In genomic region chr6:46983007-46983411, GRCh38 we compare ENCODE assay signal across 15 cellular contexts. TPM values are rescaled to one million over a fixed set of nuclear protein-coding genes. Genes with fewer than 3 reads are reported as not detected.
A peak's percentile ranks its signal among the peaks of the same experiment; 100 is the strongest.
DNase-seq lines count a peak whose midpoint lies in the region; ATAC-seq and TF ChIP-seq lines count a peak whose summit lies in the region.
"Had no signal": no experiment of that assay in that cellular context is flagged by ENCODE, and none has a peak within 500 bp of the region (broad histone marks: within the 10 kb centered on the region; RNA-seq: fewer than 3 reads in every experiment).

No MANE protein-coding gene starts in this region.

- no peaks in the 10 kb centered on the region for H3K79me2 ChIP-seq in mammary epithelial cell (ENCODE audit: insufficient read depth, low read length)

- H3K27me3 Mint-ChIP-seq in MCF 10A (ENCODE audit: insufficient read depth, unreplicated experiment): no peaks in the 10 kb centered on the region
- H3K27me3 Mint-ChIP-seq: stimulated activated memory B cell treated with anti-CD40 and anti-IgM and Interleukin-4, amounts not matched to agents 10 μg/mL and 1 μg/mL and 100 μg/mL, for 72 hours had no signal

- H3K27me3 ChIP-seq in mammary epithelial cell (ENCODE audit: insufficient read depth, low read length) (no peaks in the 10 kb centered on the region), SJSA1 (replicated peaks) (no peaks in the 10 kb centered on the region), kidney epithelial cell (ENCODE audit: control insufficient read depth, insufficient read depth, low read length) (no peaks in the 10 kb centered on the region)

- POLR2A ChIA-PET in MCF 10A (lab: Yijun Ruan, JAX): interaction anchor here (0.8 to 1.3 kb wide), 2 partner anchors 220 to 330 kb away, joined by 4 to 5 read pairs; partner anchors contain the start of genes CYP39A1 and SLC25A27

- no peak overlapping the region for H3K4me3 ChIP-seq in mammary epithelial cell (replicated peaks in 1 of 3; ENCODE audit: insufficient read depth in 1 of 3, low read depth in 2 of 3, low read length in 3 of 3)
- no peak overlapping the region for H3K4me3 ChIP-seq in SJSA1
- no peak overlapping the region for H3K4me3 ChIP-seq in kidney epithelial cell (ENCODE audit: low read depth, low read length)

- BruUV-seq in mammary epithelial cell (replicated peaks; lab: Mats Ljungman, UMichigan) (no TSS peak), MCF 10A (replicated peaks; lab: Mats Ljungman, UMichigan) (no TSS peak)

- peak; percentile 85 for DNase-seq in mammary epithelial cell
- no peak for DNase-seq in MCF 10A (ENCODE audit: unreplicated experiment)
- DNase-seq in SJSA1 (ENCODE audit: low read depth in 1 of 2, low spot score in 2 of 2): peak in 1 of 2 experiments; percentile 33
- DNase-seq in kidney epithelial cell (ENCODE audit: low read depth): no peak
- no peak for DNase-seq in Kasumi-1 (lab: John Stamatoyannopoulos, UW)
- no peak for DNase-seq in activated CD8-positive, alpha-beta memory T cell treated with anti-CD3 and anti-CD28 coated beads, Interleukin-2, amount 50 U/mL, for 48 hours
- DNase-seq: activated CD4-positive, alpha-beta T cell treated with anti-CD3 and anti-CD28 coated beads for 36 hours; AML-193; erythroblast; OCI-M1 had no signal

- no peaks in the 10 kb centered on the region for H3K9me3 ChIP-seq in mammary epithelial cell (replicated peaks; ENCODE audit: insufficient read depth, low read length)
- H3K9me3 ChIP-seq in SJSA1 (replicated peaks): no peaks in the 10 kb centered on the region

- H3K27ac Mint-ChIP-seq in MCF 10A (ENCODE audit: low read depth, unreplicated experiment): no peak overlapping the region
- H3K27ac Mint-ChIP-seq: activated CD4-positive, alpha-beta T cell treated with anti-CD3 and anti-CD28 coated beads for 36 hours; activated naive CD4-positive, alpha-beta T cell treated with anti-CD3 and anti-CD28 coated beads, Interleukin-2, amount 50 U/mL, for 72 hours; stimulated activated memory B cell treated with anti-CD40 and anti-IgM and Interleukin-4, amounts not matched to agents 10 μg/mL and 1 μg/mL and 100 μg/mL, for 72 hours had no signal

- H3K36me3 ChIP-seq in mammary epithelial cell (ENCODE audit: insufficient read depth, low read length) (no peaks in the 10 kb centered on the region), SJSA1 (no peaks in the 10 kb centered on the region), kidney epithelial cell (ENCODE audit: control insufficient read depth, insufficient read depth, low read length) (no peaks in the 10 kb centered on the region)

- H3K4me3 Mint-ChIP-seq in MCF 10A (ENCODE audit: unreplicated experiment): no peak overlapping the region
- H3K4me3 Mint-ChIP-seq: activated CD4-positive, alpha-beta T cell treated with anti-CD3 and anti-CD28 coated beads for 36 hours; stimulated activated memory B cell treated with anti-CD40 and anti-IgM and Interleukin-4, amounts not matched to agents 10 μg/mL and 1 μg/mL and 100 μg/mL, for 72 hours had no signal

- dilution Hi-C loops in mammary epithelial cell (cut with HindIII; ENCODE audit: low sequenced_read_pairs): loop anchor here (25.0 kb wide), 1 partner anchor 271 kb away; no protein-coding TSS in a partner anchor

- CTCF ChIA-PET in mammary epithelial cell (lab: Charles Lee; ENCODE audit: low non-redundant PET) (interaction anchor here (0.6 to 0.7 kb wide), 3 partner anchors 20 to 82 kb away, joined by 3 to 6 read pairs (median 4); no protein-coding TSS in a partner anchor), MCF 10A (lab: Yijun Ruan, JAX) (interaction anchor here (1.2 to 1.4 kb wide), 2 partner anchors 134 to 135 kb away, joined by 3 to 4 read pairs; no protein-coding TSS in a partner anchor)

- no peaks in the 10 kb centered on the region for H3K9me3 Mint-ChIP-seq in MCF 10A (ENCODE audit: unreplicated experiment)
- H3K9me3 Mint-ChIP-seq: activated naive CD4-positive, alpha-beta T cell treated with anti-CD3 and anti-CD28 coated beads, Interleukin-2, amount 50 U/mL, for 72 hours; stimulated activated memory B cell treated with anti-CD40 and anti-IgM and Interleukin-4, amounts not matched to agents 10 μg/mL and 1 μg/mL and 100 μg/mL, for 72 hours had no signal

- peak overlapping the region; percentile 44 for H2AFZ ChIP-seq in mammary epithelial cell (ENCODE audit: low read depth, low read length)

- peaks cover 34% of the 10 kb centered on the region for H3K4me1 ChIP-seq in mammary epithelial cell (ENCODE audit: insufficient read depth, low read length)
- peaks cover 16% of the 10 kb centered on the region for H3K4me1 ChIP-seq in SJSA1 (replicated peaks)

- peaks cover 19% of the 10 kb centered on the region for H3K4me1 Mint-ChIP-seq in MCF 10A (ENCODE audit: insufficient read depth, unreplicated experiment)
- H3K4me1 Mint-ChIP-seq: activated CD4-positive, alpha-beta T cell treated with anti-CD3 and anti-CD28 coated beads for 36 hours; stimulated activated memory B cell treated with anti-CD40 and anti-IgM and Interleukin-4, amounts not matched to agents 10 μg/mL and 1 μg/mL and 100 μg/mL, for 72 hours had no signal

- H3K36me3 Mint-ChIP-seq in MCF 10A (ENCODE audit: insufficient read depth, unreplicated experiment): no peaks in the 10 kb centered on the region
- H3K36me3 Mint-ChIP-seq: activated naive CD4-positive, alpha-beta T cell treated with anti-CD3 and anti-CD28 coated beads, Interleukin-2, amount 50 U/mL, for 72 hours; stimulated activated memory B cell treated with anti-CD40 and anti-IgM and Interleukin-4, amounts not matched to agents 10 μg/mL and 1 μg/mL and 100 μg/mL, for 72 hours had no signal

- in situ Hi-C loops in mammary epithelial cell (cut with MboI; ENCODE audit: low sequenced_read_pairs in 2 of 2): loop anchor here (10.0 to 25.0 kb wide), 3 partner anchors 128 to 571 kb away; no protein-coding TSS in a partner anchor

- H4K20me1 ChIP-seq in mammary epithelial cell (ENCODE audit: insufficient read depth, low read length): no peaks in the 10 kb centered on the region

- TF ChIP-seq CTCF in mammary epithelial cell (conservative IDR thresholded peaks at IDR 0.05 in 1 of 2, IDR thresholded peaks at IDR 0.05 in 1 of 2; ENCODE audit: extremely low read depth in 1 of 2, insufficient read depth in 1 of 2, low read depth in 1 of 2, low read length in 2 of 2) (peak; percentile 9 to 18), MCF 10A (IDR thresholded peaks at IDR 0.05; ENCODE audit: unreplicated experiment) (no peak), kidney epithelial cell (IDR thresholded peaks at IDR 0.05; ENCODE audit: insufficient read depth, low read length, poor library complexity, severe bottlenecking) (peak; percentile 27)

- peak overlapping the region; percentile 44 for H3K4me2 ChIP-seq in mammary epithelial cell (ENCODE audit: insufficient read depth, low read depth, low read length)

- H3K27ac ChIP-seq in mammary epithelial cell (ENCODE audit: insufficient read depth, low read depth, low read length) (peak overlapping the region; percentile 67), SJSA1 (0 out of 2 replicates have a peak overlapping the region, but pooled peaks have one; percentile 1)

- intact Hi-C loops in mammary epithelial cell (cut with micrococcal nuclease): loop anchor here (2.0 kb wide), 1 partner anchor 134 kb away; no protein-coding TSS in a partner anchor
- intact Hi-C loops in MCF 10A (cut with micrococcal nuclease): no loop called here

- ATAC-seq in GM18858 (IDR thresholded peaks at IDR 0.05; ENCODE audit: unreplicated experiment) (no peak), GM19395 (IDR thresholded peaks at IDR 0.05; ENCODE audit: unreplicated experiment) (no peak)
- ATAC-seq: activated CD4-positive, alpha-beta T cell treated with anti-CD3 and anti-CD28 coated beads for 36 hours; activated naive CD4-positive, alpha-beta T cell treated with anti-CD3 and anti-CD28 coated beads, Interleukin-2, amount 50 U/mL, for 72 hours; stimulated activated memory B cell treated with anti-CD40 and anti-IgM and Interleukin-4, amounts not matched to agents 10 μg/mL and 1 μg/mL and 100 μg/mL, for 72 hours had no signal

- no peak overlapping the region for H3K9ac ChIP-seq in mammary epithelial cell (ENCODE audit: insufficient read depth, low read length)

RNA-seq across cellular contexts. Expression of gene ADGRF1, which starts 59.1 kb away (rescaled TPM):
- total RNA-seq in mammary epithelial cell (10 to 100 TPM; 10.0 to 79.4 TPM), MCF 10A (2022) (1.3 and 3.5 TPM in 2 replicates), kidney epithelial cell (5.3 and 8.8 TPM in 2 replicates)
- 51.5 TPM for polyA plus RNA-seq in mammary epithelial cell
- 97.8 TPM for polyA minus RNA-seq in mammary epithelial cell
- total RNA-seq in SJSA1 (2014; rRNA removed; shearing (Covaris generic)): not detected in 2 replicates
- total RNA-seq: activated CD4-positive, alpha-beta T cell treated with anti-CD3 and anti-CD28 coated beads for 36 hours; activated naive CD4-positive, alpha-beta T cell treated with anti-CD3 and anti-CD28 coated beads, Interleukin-2, amount 50 U/mL, for 72 hours; LHCN-M2 had no signal
